Comparison of ENCODE assay signal across 24 cellular contexts in genomic region chr11:45486461-45486860, GRCh38.
"Had no signal": no experiment of that assay in that cellular context is flagged by ENCODE, and none has a peak within 500 bp of the region (broad histone marks: within the 10 kb centered on the region; RNA-seq: fewer than 3 reads in every experiment).

No MANE protein-coding gene starts in this region.

- H3K27ac Mint-ChIP-seq: IgD-negative memory B cell had no signal

- DNase-seq: Kasumi-1, MM.1S, NCI-H1092 treated with DMSO at 0.1 percent for 48 hours, NCI-H1436, NCI-H187, NCI-H2029, NCI-H2081 treated with DMSO at 0.1 percent for 48 hours, NCI-H2171, NCI-H226, NCI-H446, NCI-H510A, NCI-H524 treated with DMSO at 0.1 percent for 48 hours, NCI-H69, NCI-H774, RPMI8226, SHP77 treated with DMSO at 0.1 percent for 48 hours, SJCRH30 had no signal

- H3K27ac ChIP-seq: HL-60, KMS-11, SJCRH30 had no signal

- H3K4me3 Mint-ChIP-seq: IgD-negative memory B cell had no signal

- H3K36me3 Mint-ChIP-seq: IgD-negative memory B cell had no signal

- H3K4me3 ChIP-seq: K562, SJCRH30 had no signal

- ATAC-seq: K562, SK-N-SH treated with all-trans-retinoic acid at 6 μM for 48 hours had no signal

- H3K4me1 Mint-ChIP-seq: IgD-negative memory B cell had no signal

- H3K36me3 ChIP-seq: SJCRH30 had no signal

- FAIRE-seq: HTR-8/SVneo, K562, RCC 7860 had no signal

- H3K4me1 ChIP-seq: SJCRH30 had no signal

- H3K9me3 ChIP-seq: SJCRH30 had no signal
